Comparison of ENCODE assay signal across 8 cellular contexts in the genomic region with DNA sequence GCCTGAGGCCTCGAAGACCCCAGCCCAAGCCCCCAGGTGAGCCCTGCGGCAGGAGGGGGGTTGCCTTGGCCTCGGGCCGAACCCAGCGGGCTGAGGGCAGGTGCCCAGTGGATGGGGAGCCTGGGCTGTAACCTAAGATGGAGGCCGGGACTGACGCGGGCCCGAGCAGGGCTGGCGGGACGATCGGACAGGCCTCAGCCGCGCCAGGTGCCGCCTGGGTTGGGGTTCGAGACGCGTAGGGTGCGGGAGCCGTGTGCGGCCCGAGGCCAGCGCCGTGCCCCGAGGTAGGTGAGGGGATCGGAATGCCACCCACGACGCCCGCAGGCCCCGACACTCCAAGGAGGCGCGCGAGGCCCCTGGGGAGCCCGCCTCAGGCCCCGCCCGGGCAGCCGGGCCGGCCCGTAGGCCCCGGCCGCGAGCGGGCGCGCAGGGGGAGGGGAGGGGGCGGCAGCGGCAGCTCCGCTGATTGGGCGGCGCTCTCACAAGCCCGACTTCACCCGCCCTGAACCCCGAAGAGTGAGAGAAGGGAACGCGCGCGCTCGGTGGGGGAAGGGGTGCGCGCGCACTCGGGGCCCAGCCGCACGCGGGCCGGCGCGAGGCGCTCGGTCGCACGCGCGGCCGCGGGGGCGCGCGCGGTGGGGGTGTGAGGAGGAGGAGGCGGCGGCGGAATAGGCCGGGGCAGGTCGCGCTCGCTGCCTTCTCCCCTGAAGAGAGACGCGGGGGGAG. TPM values are rescaled to one million over a fixed set of nuclear protein-coding genes. Genes with fewer than 3 reads are reported as not detected.
DNase-seq lines count a peak whose midpoint lies in the region; ATAC-seq and TF ChIP-seq lines count a peak whose summit lies in the region.

A gene with protein sequence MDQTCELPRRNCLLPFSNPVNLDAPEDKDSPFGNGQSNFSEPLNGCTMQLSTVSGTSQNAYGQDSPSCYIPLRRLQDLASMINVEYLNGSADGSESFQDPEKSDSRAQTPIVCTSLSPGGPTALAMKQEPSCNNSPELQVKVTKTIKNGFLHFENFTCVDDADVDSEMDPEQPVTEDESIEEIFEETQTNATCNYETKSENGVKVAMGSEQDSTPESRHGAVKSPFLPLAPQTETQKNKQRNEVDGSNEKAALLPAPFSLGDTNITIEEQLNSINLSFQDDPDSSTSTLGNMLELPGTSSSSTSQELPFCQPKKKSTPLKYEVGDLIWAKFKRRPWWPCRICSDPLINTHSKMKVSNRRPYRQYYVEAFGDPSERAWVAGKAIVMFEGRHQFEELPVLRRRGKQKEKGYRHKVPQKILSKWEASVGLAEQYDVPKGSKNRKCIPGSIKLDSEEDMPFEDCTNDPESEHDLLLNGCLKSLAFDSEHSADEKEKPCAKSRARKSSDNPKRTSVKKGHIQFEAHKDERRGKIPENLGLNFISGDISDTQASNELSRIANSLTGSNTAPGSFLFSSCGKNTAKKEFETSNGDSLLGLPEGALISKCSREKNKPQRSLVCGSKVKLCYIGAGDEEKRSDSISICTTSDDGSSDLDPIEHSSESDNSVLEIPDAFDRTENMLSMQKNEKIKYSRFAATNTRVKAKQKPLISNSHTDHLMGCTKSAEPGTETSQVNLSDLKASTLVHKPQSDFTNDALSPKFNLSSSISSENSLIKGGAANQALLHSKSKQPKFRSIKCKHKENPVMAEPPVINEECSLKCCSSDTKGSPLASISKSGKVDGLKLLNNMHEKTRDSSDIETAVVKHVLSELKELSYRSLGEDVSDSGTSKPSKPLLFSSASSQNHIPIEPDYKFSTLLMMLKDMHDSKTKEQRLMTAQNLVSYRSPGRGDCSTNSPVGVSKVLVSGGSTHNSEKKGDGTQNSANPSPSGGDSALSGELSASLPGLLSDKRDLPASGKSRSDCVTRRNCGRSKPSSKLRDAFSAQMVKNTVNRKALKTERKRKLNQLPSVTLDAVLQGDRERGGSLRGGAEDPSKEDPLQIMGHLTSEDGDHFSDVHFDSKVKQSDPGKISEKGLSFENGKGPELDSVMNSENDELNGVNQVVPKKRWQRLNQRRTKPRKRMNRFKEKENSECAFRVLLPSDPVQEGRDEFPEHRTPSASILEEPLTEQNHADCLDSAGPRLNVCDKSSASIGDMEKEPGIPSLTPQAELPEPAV (N-terminal part only) (plus strand): TSS at position 655 of the 726 bp plus-strand sequence. CDS start 1,331 bp downstream, outside the sequence.

- intact Hi-C loops in sciatic nerve (cut with DNase I) = no loop called here

- TF ChIP-seq CTCF in LNCaP clone FGC (IDR thresholded peaks at IDR 0.05; ENCODE audit: control insufficient read depth, extremely low read depth, insufficient read depth) = no peak
- TF ChIP-seq CTCF in astrocyte of the spinal cord (IDR thresholded peaks at IDR 0.05; ENCODE audit: low read depth, low read length) = no peak

- in situ Hi-C loops in astrocyte of the spinal cord (cut with HindIII; ENCODE audit: low sequenced_read_pairs) = no loop called here

- H3K4me3 ChIP-seq in LNCaP clone FGC (ENCODE audit: low read depth, low read length) (peak within 1 kb of the TSS; percentile 68), astrocyte of the spinal cord (ENCODE audit: low read depth, low read length) (peak within 1 kb of the TSS; percentile 54)

- DNase-seq in GDM1 (lab: John Stamatoyannopoulos, UW) (peak; percentile 15), LNCaP clone FGC (ENCODE audit: low read depth) (no peak), T-helper 9 cell (peak; percentile 85), astrocyte of the spinal cord (ENCODE audit: low read depth, low spot score) (peak; percentile 81), hypothalamus (lab: John Stamatoyannopoulos, UW) (peak; percentile 61 to 96 (median 88)), sciatic nerve (ENCODE audit: low spot score) (peak; percentile 94), kidney glomerular epithelial cell (lab: John Stamatoyannopoulos, UW) (no peak)

- ATAC-seq in GM21825 (IDR thresholded peaks at IDR 0.05; ENCODE audit: unreplicated experiment) = peak; percentile 54
- ATAC-seq in sciatic nerve = peak; percentile 91

RNA-seq across cellular contexts. Expression of the gene that starts here (rescaled TPM):
- total RNA-seq in sciatic nerve = 112 TPM

Comparison
In these comparisons a context has a peak if more than half of its experiments do, and no peak if none do; other contexts are left out.
1. DNase-seq: peak in GDM1 (single experiment), T-helper 9 cell (single experiment), astrocyte of the spinal cord (single experiment), hypothalamus (51 of 51) and sciatic nerve (single experiment); none in LNCaP clone FGC (single experiment) and kidney glomerular epithelial cell (single experiment).